In genomic region chr2:113521492-113521891, GRCh38 we compare ENCODE assay signal across 6 cellular contexts. TPM values are rescaled to one million over a fixed set of nuclear protein-coding genes. Genes with fewer than 3 reads are reported as not detected.
"Had no signal": no experiment of that assay in that cellular context is flagged by ENCODE, and none has a peak within 500 bp of the region (broad histone marks: within the 10 kb centered on the region; RNA-seq: fewer than 3 reads in every experiment).

No MANE protein-coding gene starts in this region.

RNA-seq across cellular contexts. Expression of gene FOXD4L1, which starts 23.0 kb away (rescaled TPM):
- total RNA-seq: left ventricle myocardium superior, lower leg skin, mesenteric fat pad had no signal
- polyA plus RNA-seq: hepatocyte; immature natural killer cell; naive thymus-derived CD8-positive, alpha-beta T cell had no signal
